ENCODE assay signal across 8 cellular contexts in genomic region chr5:137753986-137754235, GRCh38. TPM values are rescaled to one million over a fixed set of nuclear protein-coding genes. Genes with fewer than 3 reads are reported as not detected.
DNase-seq lines count a peak whose midpoint lies in the region; ATAC-seq and TF ChIP-seq lines count a peak whose summit lies in the region.

No MANE protein-coding gene starts in this region.

- 0% methylated on average over 3 to 21 of the region's 21 CpGs for WGBS in endodermal cell (ENCODE audit: insufficient coverage in 1 of 2, insufficient read length in 1 of 2), 2 experiments

- peak overlapping the region; percentile 99 for H3K9ac ChIP-seq in endodermal cell (ENCODE audit: extremely low read depth, low read length, poor library complexity, severe bottlenecking)

- ATAC-seq in GM21825 (IDR thresholded peaks at IDR 0.05; ENCODE audit: unreplicated experiment): peak; percentile 7

- H3K27ac ChIP-seq in endodermal cell (ENCODE audit: low read depth, low read length): peak overlapping the region; percentile 100

- H3K4me1 ChIP-seq in endodermal cell (ENCODE audit: control insufficient read depth, insufficient read depth, low read length): no peaks in the 10 kb centered on the region

- DNase-seq in GM06990 (ENCODE audit: extremely low read depth, insufficient read length) (no peak), NCI-H774 (lab: John Stamatoyannopoulos, UW) (peak; percentile 41), endodermal cell (no peak), neural crest cell (ENCODE audit: low read depth, low spot score) (no peak), SHP77 treated with DMSO at 0.1 percent for 48 hours (lab: John Stamatoyannopoulos, UW) (no peak), GM03348 (ENCODE audit: low spot score) (no peak), cerebellar cortex (ENCODE audit: low spot score) (no peak)

- H3K36me3 Mint-ChIP-seq in endodermal cell (ENCODE audit: low read depth) (peaks cover 19% of the 10 kb centered on the region), neural crest cell (ENCODE audit: low read depth) (peaks cover 18% of the 10 kb centered on the region)

- no peaks in the 10 kb centered on the region for H3K9me3 ChIP-seq in endodermal cell (ENCODE audit: control insufficient read depth, low read length)

- H3K4me3 Mint-ChIP-seq in endodermal cell (peak overlapping the region; percentile 96), neural crest cell (peak overlapping the region; percentile 98)

- H3K4me1 Mint-ChIP-seq in endodermal cell (peaks cover 13% of the 10 kb centered on the region), neural crest cell (peaks cover 31% of the 10 kb centered on the region)

- H3K36me3 ChIP-seq in GM06990 (ENCODE audit: control insufficient read depth, insufficient read depth, low read length) (no peaks in the 10 kb centered on the region; the same call in 1 of the 2 replicates), endodermal cell (ENCODE audit: control insufficient read depth, insufficient read depth, low read length) (peaks cover 31% of the 10 kb centered on the region)

- H3K27me3 ChIP-seq in GM06990 (replicated peaks; ENCODE audit: control insufficient read depth, insufficient read depth, low read length) (no peaks in the 10 kb centered on the region), endodermal cell (ENCODE audit: control insufficient read depth, insufficient read depth, low read length, poor library complexity, severe bottlenecking) (no peaks in the 10 kb centered on the region)

- H3K27me3 Mint-ChIP-seq in endodermal cell (ENCODE audit: insufficient read depth): peaks cover 15% of the 10 kb centered on the region
- peaks cover 15% of the 10 kb centered on the region for H3K27me3 Mint-ChIP-seq in neural crest cell (ENCODE audit: low read depth)

- TF ChIP-seq CTCF in GM06990 (IDR thresholded peaks at IDR 0.05; ENCODE audit: insufficient read depth, low read length, poor library complexity, severe bottlenecking) (no peak), endodermal cell (conservative IDR thresholded peaks at IDR 0.05) (no peak), neural crest cell (conservative IDR thresholded peaks at IDR 0.05) (no peak)

- H3K4me3 ChIP-seq in GM06990 (replicated peaks; ENCODE audit: low read depth, low read length): peak overlapping the region; percentile 74
- H3K4me3 ChIP-seq in endodermal cell (ENCODE audit: low read length): peak overlapping the region; percentile 99

- no peaks in the 10 kb centered on the region for H3K9me3 Mint-ChIP-seq in endodermal cell
- H3K9me3 Mint-ChIP-seq in neural crest cell: peaks cover 3% of the 10 kb centered on the region

- peak overlapping the region; percentile 100 for H3K27ac Mint-ChIP-seq in endodermal cell
- H3K27ac Mint-ChIP-seq in neural crest cell (ENCODE audit: unreplicated experiment): peak overlapping the region; percentile 100

RNA-seq across cellular contexts. Expression of gene HNRNPA0, which starts 0.3 kb away (rescaled TPM):
- total RNA-seq in endodermal cell (10 to 100 TPM; 50.7 to 61.0 TPM), neural crest cell (99.0 and 102 TPM in 2 replicates)
- 75.5 TPM for polyA plus RNA-seq in endodermal cell (2013, experiment 1 of 2)
- polyA plus RNA-seq in endodermal cell (2013, experiment 2 of 2): 72.9 TPM

RNA-seq across cellular contexts. Expression of gene KLHL3, which starts 18.0 kb away (rescaled TPM):
- total RNA-seq in endodermal cell (10 to 100 TPM; 17.5 to 19.4 TPM), neural crest cell (9.4 and 11.8 TPM in 2 replicates)
- polyA plus RNA-seq in endodermal cell (2013, experiment 1 of 2): 5.6 TPM
- 5.9 TPM for polyA plus RNA-seq in endodermal cell (2013, experiment 2 of 2)
